In the genomic region with DNA sequence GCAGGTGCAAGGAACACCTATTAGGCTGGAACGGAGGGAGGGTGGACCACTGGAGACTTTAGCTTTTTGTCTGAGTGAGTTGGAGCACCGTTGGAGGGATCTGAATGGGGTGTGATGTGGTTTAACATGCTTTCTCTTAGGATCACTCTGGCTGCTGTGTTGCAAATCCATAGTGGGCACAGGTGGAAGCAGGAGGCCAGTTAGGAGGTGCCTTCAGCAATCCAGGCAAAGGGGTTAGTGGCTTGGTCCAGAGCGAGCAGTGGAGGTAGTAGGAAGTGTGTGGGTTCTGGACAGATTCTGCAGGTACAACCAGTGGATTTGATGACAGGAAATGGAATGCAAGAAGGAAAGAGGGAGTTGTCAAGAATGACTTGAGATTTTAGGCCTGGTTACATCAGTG, we compare ENCODE assay signal across 26 cellular contexts.
DNase-seq lines count a peak whose midpoint lies in the region; ATAC-seq and TF ChIP-seq lines count a peak whose summit lies in the region.
"Had no signal": no experiment of that assay in that cellular context is flagged by ENCODE, and none has a peak within 500 bp of the region (broad histone marks: within the 10 kb centered on the region; RNA-seq: fewer than 3 reads in every experiment).

No MANE protein-coding gene starts in this region.

- no peak overlapping the region for H3K4me3 Mint-ChIP-seq in T-helper 17 cell
- H3K4me3 Mint-ChIP-seq in activated CD4-positive, alpha-beta memory T cell treated with anti-CD3 and anti-CD28 coated beads, Interleukin-2, amount 10 ng/mL, durations not matched to agents 7 days and 5 days = no peak overlapping the region
- no peak overlapping the region for H3K4me3 Mint-ChIP-seq in CD8-positive, alpha-beta T cell
- H3K4me3 Mint-ChIP-seq: activated naive CD8-positive, alpha-beta T cell treated with anti-CD3 and anti-CD28 coated beads for 36 hours; naive thymus-derived CD8-positive, alpha-beta T cell had no signal

- no peak overlapping the region for H2BK12ac ChIP-seq in trophoblast cell (ENCODE audit: low read length)

- H3K23ac ChIP-seq in trophoblast cell (ENCODE audit: low read length) = no peak overlapping the region

- no peak overlapping the region for H4K91ac ChIP-seq in trophoblast cell (ENCODE audit: low read depth, low read length)

- CTCF ChIA-PET in A673 (lab: Charles Lee) = no interaction called here
- CTCF ChIA-PET in activated CD4-positive, alpha-beta memory T cell treated with anti-CD3 and anti-CD28 coated beads, Interleukin-2, amount 10 ng/mL, durations not matched to agents 7 days and 5 days (lab: Charles Lee) = no interaction called here
- CTCF ChIA-PET in CD8-positive, alpha-beta T cell (lab: Charles Lee) = no interaction called here

- no peak overlapping the region for H4K8ac ChIP-seq in trophoblast cell (ENCODE audit: low read depth, low read length)

- H2AFZ ChIP-seq in trophoblast cell (ENCODE audit: insufficient read depth, low read length, poor library complexity) = no peak overlapping the region

- peaks cover 54% of the 10 kb centered on the region for H3K4me1 ChIP-seq in A673 (ENCODE audit: insufficient read depth, low read length, poor library complexity, severe bottlenecking)
- peaks cover 14% of the 10 kb centered on the region in 2 experiments for H3K4me1 ChIP-seq in trophoblast cell (ENCODE audit: control insufficient read depth in 1 of 2, insufficient read depth in 2 of 2, low read length in 2 of 2)
- no peaks in the 10 kb centered on the region for H3K4me1 ChIP-seq in CD8-positive, alpha-beta T cell (ENCODE audit: insufficient read depth, low read length)
- H3K4me1 ChIP-seq: BLaER1 had no signal

- no peak overlapping the region for H3K9ac ChIP-seq in trophoblast cell (ENCODE audit: low read length)
- H3K9ac ChIP-seq: BLaER1 had no signal

- H3K4me1 Mint-ChIP-seq in T-helper 17 cell = peaks cover 8% of the 10 kb centered on the region
- no peaks in the 10 kb centered on the region for H3K4me1 Mint-ChIP-seq in activated CD4-positive, alpha-beta memory T cell treated with anti-CD3 and anti-CD28 coated beads, Interleukin-2, amount 10 ng/mL, durations not matched to agents 7 days and 5 days
- H3K4me1 Mint-ChIP-seq in CD8-positive, alpha-beta T cell (ENCODE audit: low read depth) = no peaks in the 10 kb centered on the region
- H3K4me1 Mint-ChIP-seq: activated naive CD8-positive, alpha-beta T cell treated with anti-CD3 and anti-CD28 coated beads for 36 hours had no signal

- no peak overlapping the region for H3K4me2 ChIP-seq in trophoblast cell (ENCODE audit: low read length)
- H3K4me2 ChIP-seq: BLaER1 had no signal

- BruUV-seq in A673 (replicated peaks; lab: Mats Ljungman, UMichigan) = no TSS peak

- H3K4ac ChIP-seq in trophoblast cell (ENCODE audit: low read depth, low read length) = no peak overlapping the region

- no peaks in the 10 kb centered on the region for H3K27me3 ChIP-seq in A673 (replicated peaks; ENCODE audit: insufficient read depth, low read depth, low read length, poor library complexity)
- no peaks in the 10 kb centered on the region for H3K27me3 ChIP-seq in trophoblast cell (ENCODE audit: insufficient read depth, low read length)
- no peaks in the 10 kb centered on the region for H3K27me3 ChIP-seq in CD8-positive, alpha-beta T cell (ENCODE audit: insufficient read depth, low read length)
- H3K27me3 ChIP-seq: BLaER1, sigmoid colon had no signal

- H3K9me3 ChIP-seq in A673 (ENCODE audit: low read depth, low read length, poor library complexity, severe bottlenecking) (no peaks in the 10 kb centered on the region), T-helper 17 cell (ENCODE audit: control insufficient read depth, low read length, poor library complexity, severe bottlenecking) (no peaks in the 10 kb centered on the region), trophoblast cell (ENCODE audit: insufficient read depth, low read depth, low read length) (no peaks in the 10 kb centered on the region)
- no peaks in the 10 kb centered on the region for H3K9me3 ChIP-seq in CD8-positive, alpha-beta T cell (ENCODE audit: low read length)
- H3K9me3 ChIP-seq: BLaER1, HAP-1, heart left ventricle, sigmoid colon had no signal

- H3K27ac ChIP-seq in A673 (ENCODE audit: low read depth, low read length, poor library complexity, severe bottlenecking) (peak overlapping the region; percentile 43), trophoblast cell (ENCODE audit: low read depth, low read length) (peak overlapping the region; percentile 37)
- H3K27ac ChIP-seq in CD8-positive, alpha-beta T cell (ENCODE audit: low read depth, low read length) = no peak overlapping the region
- H3K27ac ChIP-seq: BLaER1, epithelial cell of prostate had no signal

- H3K79me2 ChIP-seq in trophoblast cell (ENCODE audit: control insufficient read depth, insufficient read depth, low read length, poor library complexity) = peaks cover 2% of the 10 kb centered on the region

- H3K79me1 ChIP-seq in trophoblast cell (ENCODE audit: low read length) = peaks cover 6% of the 10 kb centered on the region

- no CpG with 5 or more reads among the region's 3 CpGs for WGBS in trophoblast cell (ENCODE audit: extremely low coverage, insufficient coverage, insufficient read length)

- peak overlapping the region; percentile 14 for H3K27ac Mint-ChIP-seq in T-helper 17 cell
- no peak overlapping the region for H3K27ac Mint-ChIP-seq in activated CD4-positive, alpha-beta memory T cell treated with anti-CD3 and anti-CD28 coated beads, Interleukin-2, amount 10 ng/mL, durations not matched to agents 7 days and 5 days
- H3K27ac Mint-ChIP-seq in CD8-positive, alpha-beta T cell = no peak overlapping the region
- H3K27ac Mint-ChIP-seq: activated naive CD8-positive, alpha-beta T cell treated with anti-CD3 and anti-CD28 coated beads for 36 hours; activated T-helper 2 cell treated with anti-CD3 and anti-CD28 coated beads, Interferon-gamma antibody, Interleukin-2, Interleukin-4, amounts not matched to agents 10 μg/mL and 5 μg/mL and 100 μg/mL, durations not matched to agents 14 hours and 24 hours and 36 hours had no signal

- no peaks in the 10 kb centered on the region for H3K27me3 Mint-ChIP-seq in T-helper 17 cell
- H3K27me3 Mint-ChIP-seq in activated CD4-positive, alpha-beta memory T cell treated with anti-CD3 and anti-CD28 coated beads, Interleukin-2, amount 10 ng/mL, durations not matched to agents 7 days and 5 days = no peaks in the 10 kb centered on the region
- H3K27me3 Mint-ChIP-seq in CD8-positive, alpha-beta T cell (ENCODE audit: low read depth) = no peaks in the 10 kb centered on the region
- H3K27me3 Mint-ChIP-seq: activated naive CD8-positive, alpha-beta T cell treated with anti-CD3 and anti-CD28 coated beads for 36 hours; naive thymus-derived CD8-positive, alpha-beta T cell had no signal

- TF ChIP-seq CTCF in A673 (conservative IDR thresholded peaks at IDR 0.05; ENCODE audit: low read depth, low read length) = no peak
- TF ChIP-seq CTCF in CD8-positive, alpha-beta T cell (IDR thresholded peaks at IDR 0.05) = no peak

- no peak overlapping the region for H3K18ac ChIP-seq in trophoblast cell (ENCODE audit: low read length)

- ATAC-seq in T-helper 17 cell = no peak
- ATAC-seq in HG03571 (IDR thresholded peaks at IDR 0.05; ENCODE audit: unreplicated experiment) = no peak
- ATAC-seq in CD8-positive, alpha-beta T cell = no peak
- ATAC-seq: heart left ventricle; left lobe of liver; naive thymus-derived CD8-positive, alpha-beta T cell; SK-N-SH treated with all-trans-retinoic acid at 6 μM for 48 hours had no signal

- H3K36me3 ChIP-seq in A673 (ENCODE audit: insufficient read depth, low read length, poor library complexity, severe bottlenecking) (peaks cover 7% of the 10 kb centered on the region), trophoblast cell (ENCODE audit: control insufficient read depth in 1 of 2, insufficient read depth in 2 of 2, low read length in 2 of 2) (no peaks in the 10 kb centered on the region)
- H3K36me3 ChIP-seq in CD8-positive, alpha-beta T cell (ENCODE audit: insufficient read depth, low read length) = no peaks in the 10 kb centered on the region
- H3K36me3 ChIP-seq: BLaER1, HAP-1, sigmoid colon had no signal

- no peaks in the 10 kb centered on the region for H3K36me3 Mint-ChIP-seq in T-helper 17 cell (ENCODE audit: low read depth)
- no peaks in the 10 kb centered on the region for H3K36me3 Mint-ChIP-seq in activated CD4-positive, alpha-beta memory T cell treated with anti-CD3 and anti-CD28 coated beads, Interleukin-2, amount 10 ng/mL, durations not matched to agents 7 days and 5 days (ENCODE audit: low read depth)
- H3K36me3 Mint-ChIP-seq in CD8-positive, alpha-beta T cell = no peaks in the 10 kb centered on the region
- H3K36me3 Mint-ChIP-seq: activated naive CD8-positive, alpha-beta T cell treated with anti-CD3 and anti-CD28 coated beads for 36 hours; naive thymus-derived CD8-positive, alpha-beta T cell had no signal

- H3K4me3 ChIP-seq in A673 (ENCODE audit: low read depth, low read length, poor library complexity, severe bottlenecking) (no peak overlapping the region), trophoblast cell (ENCODE audit: low read depth, low read length) (no peak overlapping the region)
- no peak overlapping the region for H3K4me3 ChIP-seq in CD8-positive, alpha-beta T cell (ENCODE audit: low read depth, low read length)
- H3K4me3 ChIP-seq: BLaER1, HAP-1, heart left ventricle, sigmoid colon had no signal

- no peak overlapping the region for H3K14ac ChIP-seq in trophoblast cell (ENCODE audit: low read length)

- H2AK5ac ChIP-seq in trophoblast cell (ENCODE audit: low read length) = no peak overlapping the region

- DNase-seq in A673 (ENCODE audit: low spot score) (no peak), T-helper 17 cell (no peak), islet precursor cell (peak; percentile 59), trophoblast cell (no peak), NOMO-1 treated with dmso at 0.1 percent for 144 hours (lab: John Stamatoyannopoulos, UW; ENCODE audit: unreplicated experiment) (no peak)
- no peak for DNase-seq in activated CD4-positive, alpha-beta memory T cell treated with anti-CD3 and anti-CD28 coated beads, Interleukin-2, amount 10 ng/mL, durations not matched to agents 7 days and 5 days
- no peak for DNase-seq in CD8-positive, alpha-beta T cell
- DNase-seq: activated CD4-positive, alpha-beta T cell treated with anti-CD3 and anti-CD28 coated beads, Interleukin-2, amount 50 U/mL, for 48 hours; activated CD8-positive, alpha-beta memory T cell treated with anti-CD3 and anti-CD28 coated beads, Interleukin-2, amount 50 U/mL, for 48 hours; activated naive CD8-positive, alpha-beta T cell treated with anti-CD3 and anti-CD28 coated beads for 36 hours; heart left ventricle; midbrain; naive thymus-derived CD8-positive, alpha-beta T cell; NCI-H1417; NCI-H2081 treated with DMSO at 0.1 percent for 48 hours; NCI-H345; NCI-H774; sigmoid colon; stimulated activated naive CD4-positive, alpha-beta T cell treated with Interleukin-2 at 50 U/mL for 16 hours had no signal

- no peak overlapping the region for H2BK5ac ChIP-seq in trophoblast cell (ENCODE audit: low read depth, low read length, poor library complexity)

- H3K9me3 Mint-ChIP-seq in activated CD4-positive, alpha-beta memory T cell treated with anti-CD3 and anti-CD28 coated beads, Interleukin-2, amount 10 ng/mL, durations not matched to agents 7 days and 5 days = no peaks in the 10 kb centered on the region
- no peaks in the 10 kb centered on the region for H3K9me3 Mint-ChIP-seq in CD8-positive, alpha-beta T cell
- H3K9me3 Mint-ChIP-seq: activated naive CD8-positive, alpha-beta T cell treated with anti-CD3 and anti-CD28 coated beads for 36 hours; activated T-helper 2 cell treated with anti-CD3 and anti-CD28 coated beads, Interferon-gamma antibody, Interleukin-2, Interleukin-4, amounts not matched to agents 10 μg/mL and 5 μg/mL and 100 μg/mL, durations not matched to agents 14 hours and 24 hours and 36 hours; naive thymus-derived CD8-positive, alpha-beta T cell had no signal

- POLR2A ChIA-PET in A673 (lab: Charles Lee; ENCODE audit: low non-redundant PET) = no interaction called here
- POLR2A ChIA-PET in activated CD4-positive, alpha-beta memory T cell treated with anti-CD3 and anti-CD28 coated beads, Interleukin-2, amount 10 ng/mL, durations not matched to agents 7 days and 5 days (lab: Charles Lee) = no interaction called here
- POLR2A ChIA-PET in CD8-positive, alpha-beta T cell (lab: Charles Lee) = no interaction called here

- H4K12ac ChIP-seq in trophoblast cell (ENCODE audit: low read depth, low read length) = no peak overlapping the region

- intact Hi-C loops in A673 (cut with micrococcal nuclease; ENCODE audit: unreplicated experiment) = no loop called here
- intact Hi-C loops in CD8-positive, alpha-beta T cell (cut with DNase I, micrococcal nuclease) = no loop called here

- H2BK120ac ChIP-seq in trophoblast cell (ENCODE audit: insufficient read depth, low read length, poor library complexity) = no peak overlapping the region
